15 cellular contexts compared by ENCODE assay signal in the genomic region with DNA sequence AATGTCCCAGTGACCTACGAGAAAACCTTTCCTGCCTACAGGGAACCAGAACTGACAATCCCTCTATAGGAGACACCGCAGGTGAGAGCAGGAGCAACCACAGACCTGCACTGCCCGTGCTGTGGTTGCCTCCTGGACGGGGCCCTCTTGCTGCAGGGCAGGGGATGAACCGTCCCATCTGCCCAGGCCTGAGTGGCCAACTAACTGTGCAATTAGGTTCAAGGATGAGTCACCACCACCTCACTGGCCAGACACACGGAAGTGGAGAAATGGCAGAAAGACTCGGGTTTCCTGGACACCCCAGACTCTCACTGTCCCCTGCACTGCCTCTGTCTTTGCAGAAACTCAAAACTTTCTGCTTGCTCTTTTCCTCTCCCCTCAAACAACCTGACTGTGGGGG. TPM values are rescaled to one million over a fixed set of nuclear protein-coding genes. Genes with fewer than 3 reads are reported as not detected.
DNase-seq lines count a peak whose midpoint lies in the region; ATAC-seq, FAIRE-seq and TF ChIP-seq lines count a peak whose summit lies in the region.
"Had no signal": no experiment of that assay in that cellular context is flagged by ENCODE, and none has a peak within 500 bp of the region (broad histone marks: within the 10 kb centered on the region; RNA-seq: fewer than 3 reads in every experiment).

No MANE protein-coding gene starts in this region.

- no peaks in the 10 kb centered on the region for H3K4me1 ChIP-seq in A549
- H3K4me1 ChIP-seq in HCT116 (ENCODE audit: control insufficient read depth in 1 of 2, insufficient read depth in 2 of 2, low read length in 2 of 2), result peaks cover 0 to 22% of the 10 kb centered on the region in 2 experiments; a peak in 3 of 4 replicates
- H3K4me1 ChIP-seq: parathyroid adenoma had no signal

- no peak for TF ChIP-seq POLR2A in A549 (IDR thresholded peaks at IDR 0.05; ENCODE audit: low read length)
- TF ChIP-seq POLR2A in HCT116 (IDR thresholded peaks at IDR 0.05; ENCODE audit: borderline replicate concordance, extremely low read depth, insufficient read depth, insufficient read length), result no peak

- no peaks in the 10 kb centered on the region for H3K4me1 Mint-ChIP-seq in activated naive CD4-positive, alpha-beta T cell treated with anti-CD3 and anti-CD28 coated beads for 36 hours (ENCODE audit: low read depth)

- no peaks in the 10 kb centered on the region for H3K36me3 ChIP-seq in HCT116 (ENCODE audit: control insufficient read depth in 1 of 2, insufficient read depth in 2 of 2, low read length in 2 of 2)

- TF ChIP-seq RAD21 in A549 (conservative IDR thresholded peaks at IDR 0.05 in 1 of 2, IDR thresholded peaks at IDR 0.05 in 1 of 2) (no peak), HCT116 (IDR thresholded peaks at IDR 0.05; ENCODE audit: low read depth) (no peak)

- ATAC-seq in A549 (peak; percentile 42 to 46; a peak in 3 of 6 replicates), HCT116 (peak; percentile 99), esophagus mucosa (peak; percentile 60), sciatic nerve (no peak)
- ATAC-seq: activated CD8-positive, alpha-beta T cell treated with anti-CD3 and anti-CD28 coated beads, Interleukin-2, amount 10 ng/mL, durations not matched to agents 7 days and 5 days had no signal

- DNase-seq in A549 (ENCODE audit: low read depth in 1 of 2, low spot score in 1 of 2) (peak in 1 of 2 experiments; percentile 20), HCT116 (ENCODE audit: low read depth, low spot score) (peak; percentile 71), RKO (ENCODE audit: low spot score) (peak; percentile 47), NCI-H2227 (lab: John Stamatoyannopoulos, UW; ENCODE audit: unreplicated experiment) (no peak), sciatic nerve (ENCODE audit: low spot score) (no peak)
- DNase-seq in activated CD4-positive, alpha-beta T cell treated with anti-CD3 and anti-CD28 coated beads, Interleukin-2, amount 50 U/mL, for 1 hour, result no peak
- DNase-seq in activated naive CD4-positive, alpha-beta T cell treated with anti-CD3 and anti-CD28 coated beads for 36 hours, result no peak
- DNase-seq: activated CD8-positive, alpha-beta T cell treated with anti-CD3 and anti-CD28 coated beads, Interleukin-2, amount 10 ng/mL, durations not matched to agents 7 days and 5 days; activated naive CD8-positive, alpha-beta T cell treated with anti-CD3 and anti-CD28 coated beads, Interleukin-2, amount 10 ng/mL, durations not matched to agents 7 days and 5 days; glutamatergic neuron; stimulated activated CD4-positive, alpha-beta T cell treated with anti-CD3 and anti-CD28 coated beads, Interleukin-4, amount 100 ng/mL, for 24 hours; SW 1271 had no signal

- RAD21 ChIA-PET in HCT116 (lab: Charles Lee; ENCODE audit: low non-redundant PET in 1 of 2, low total read pairs in 2 of 2, uncharacterized antibody in 2 of 2, unreplicated experiment in 2 of 2), result no interaction called here

- CTCF ChIA-PET in A549 (lab: Yijun Ruan, JAX), result interaction anchor here (1.0 kb wide), 1 partner anchor 35 kb away, joined by 3 read pairs; no protein-coding TSS in a partner anchor
- CTCF ChIA-PET in HCT116 (lab: Charles Lee), result interaction anchor here (1.2 kb wide), 1 partner anchor 75 kb away, joined by 3 read pairs; no protein-coding TSS in a partner anchor
- CTCF ChIA-PET in activated naive CD4-positive, alpha-beta T cell treated with anti-CD3 and anti-CD28 coated beads for 36 hours (lab: Charles Lee), result no interaction called here

- no peaks in the 10 kb centered on the region for H3K9me3 Mint-ChIP-seq in activated naive CD4-positive, alpha-beta T cell treated with anti-CD3 and anti-CD28 coated beads for 36 hours
- H3K9me3 Mint-ChIP-seq: activated naive CD8-positive, alpha-beta T cell treated with anti-CD3 and anti-CD28 coated beads, Interleukin-2, amount 10 ng/mL, durations not matched to agents 7 days and 5 days; dendritic cell treated with granulocyte-macrophage colony-stimulating factor and Interleukin-4, amounts not matched to agents 40 ng/mL and 50 ng/mL, for 4 days had no signal

- H3K9ac ChIP-seq in HCT116 (ENCODE audit: low read length), result peak overlapping the region; percentile 43
- H3K9ac ChIP-seq: parathyroid adenoma had no signal

- H3K79me2 ChIP-seq in HCT116 (ENCODE audit: insufficient read depth, low read length), result no peaks in the 10 kb centered on the region
- H3K79me2 ChIP-seq: parathyroid adenoma had no signal

- H3K27me3 ChIP-seq in HCT116 (ENCODE audit: insufficient read depth, low read length), result no peaks in the 10 kb centered on the region

- H3K27ac Mint-ChIP-seq in activated naive CD4-positive, alpha-beta T cell treated with anti-CD3 and anti-CD28 coated beads for 36 hours, result no peak overlapping the region
- H3K27ac Mint-ChIP-seq: activated CD8-positive, alpha-beta T cell treated with anti-CD3 and anti-CD28 coated beads, Interleukin-2, amount 10 ng/mL, durations not matched to agents 7 days and 5 days; activated naive CD8-positive, alpha-beta T cell treated with anti-CD3 and anti-CD28 coated beads, Interleukin-2, amount 10 ng/mL, durations not matched to agents 7 days and 5 days; dendritic cell treated with granulocyte-macrophage colony-stimulating factor and Interleukin-4, amounts not matched to agents 40 ng/mL and 50 ng/mL, for 4 days had no signal

- no peak overlapping the region for H3K4me2 ChIP-seq in A549
- peak overlapping the region; percentile 65 for H3K4me2 ChIP-seq in HCT116 (ENCODE audit: low read length)

- H3K4me3 ChIP-seq in A549, result no peak overlapping the region
- H3K4me3 ChIP-seq in HCT116 (replicated peaks in 1 of 2; ENCODE audit: low read depth in 1 of 2, low read length in 2 of 2), result 0 out of 4 replicates have a peak overlapping the region, but pooled peaks of 1 of the 2 experiments have one; percentile 21

- no peak overlapping the region for H3K4me3 Mint-ChIP-seq in activated naive CD4-positive, alpha-beta T cell treated with anti-CD3 and anti-CD28 coated beads for 36 hours
- H3K4me3 Mint-ChIP-seq: activated CD8-positive, alpha-beta T cell treated with anti-CD3 and anti-CD28 coated beads, Interleukin-2, amount 10 ng/mL, durations not matched to agents 7 days and 5 days; activated naive CD8-positive, alpha-beta T cell treated with anti-CD3 and anti-CD28 coated beads, Interleukin-2, amount 10 ng/mL, durations not matched to agents 7 days and 5 days; dendritic cell treated with granulocyte-macrophage colony-stimulating factor and Interleukin-4, amounts not matched to agents 40 ng/mL and 50 ng/mL, for 4 days had no signal

- H3K36me3 Mint-ChIP-seq in activated naive CD4-positive, alpha-beta T cell treated with anti-CD3 and anti-CD28 coated beads for 36 hours (ENCODE audit: low read depth), result no peaks in the 10 kb centered on the region
- H3K36me3 Mint-ChIP-seq: activated naive CD8-positive, alpha-beta T cell treated with anti-CD3 and anti-CD28 coated beads, Interleukin-2, amount 10 ng/mL, durations not matched to agents 7 days and 5 days had no signal

- 53% methylated on average over 7 of the region's 7 CpGs for WGBS in A549 (ENCODE audit: missing lambda C conversion rate)

- POLR2A ChIA-PET in A549 (lab: Yijun Ruan, JAX), result no interaction called here
- POLR2A ChIA-PET in HCT116 (lab: Charles Lee), result no interaction called here

- H3K27ac ChIP-seq in A549 (no peak overlapping the region), HCT116 (ENCODE audit: low read depth, low read length) (peak overlapping the region; percentile 20; the same call in 1 of the 2 replicates)
- H3K27ac ChIP-seq: parathyroid adenoma had no signal

- H4K20me1 ChIP-seq in HCT116 (ENCODE audit: insufficient read depth), result no peaks in the 10 kb centered on the region

- no peak for FAIRE-seq in A549 (lab: Jason Lieb, UNC)

- intact Hi-C loops in HCT116 (cut with micrococcal nuclease) (no loop called here), sciatic nerve (cut with DNase I) (no loop called here)
- intact Hi-C loops in activated naive CD4-positive, alpha-beta T cell treated with anti-CD3 and anti-CD28 coated beads for 36 hours (cut with micrococcal nuclease), result no loop called here

- no peak for TF ChIP-seq EP300 in A549 (IDR thresholded peaks at IDR 0.05)

- peaks cover 2% of the 10 kb centered on the region for H3K27me3 Mint-ChIP-seq in activated naive CD4-positive, alpha-beta T cell treated with anti-CD3 and anti-CD28 coated beads for 36 hours (ENCODE audit: low read depth)

- no peaks in the 10 kb centered on the region for H3K9me2 ChIP-seq in HCT116 (ENCODE audit: insufficient read depth)

- no peaks in the 10 kb centered on the region for H3K9me3 ChIP-seq in A549
- H3K9me3 ChIP-seq in HCT116 (ENCODE audit: control insufficient read depth in 1 of 2, insufficient read depth in 1 of 2, low read depth in 1 of 2, low read length in 2 of 2), result no peaks in the 10 kb centered on the region

- BruUV-seq in HCT116 (replicated peaks; lab: Mats Ljungman, UMichigan), result no TSS peak

- no peak for TF ChIP-seq CTCF in A549 (IDR thresholded peaks at IDR 0.05)
- TF ChIP-seq CTCF in HCT116 (IDR thresholded peaks at IDR 0.05 in 2 of 3, conservative IDR thresholded peaks at IDR 0.05 in 1 of 3; ENCODE audit: borderline replicate concordance in 1 of 3, insufficient read depth in 1 of 3, low read depth in 2 of 3, low read length in 2 of 3), result peak in 1 of 3 experiments; percentile 44; a peak in 2 of 6 replicates

- peak overlapping the region; percentile 7 for H2AFZ ChIP-seq in HCT116 (ENCODE audit: low read depth, low read length, poor library complexity, severe bottlenecking)
- H2AFZ ChIP-seq: parathyroid adenoma had no signal

TF ChIP-seq in A549, 52 proteins besides CTCF, POLR2A, EP300 and RAD21 (continues in another document):
- TF ChIP-seq, protein P1, sequence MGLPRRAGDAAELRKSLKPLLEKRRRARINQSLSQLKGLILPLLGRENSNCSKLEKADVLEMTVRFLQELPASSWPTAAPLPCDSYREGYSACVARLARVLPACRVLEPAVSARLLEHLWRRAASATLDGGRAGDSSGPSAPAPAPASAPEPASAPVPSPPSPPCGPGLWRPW (IDR thresholded peaks at IDR 0.05), result no peak
- TF ChIP-seq ZC3H11A (IDR thresholded peaks at IDR 0.05), result no peak

TF ChIP-seq in HCT116, 20 proteins besides CTCF, POLR2A, EP300 and RAD21 (continues in another document):
- TF ChIP-seq YY1 (IDR thresholded peaks at IDR 0.05; ENCODE audit: extremely low read depth, insufficient replicate concordance, low read depth, low read length), result peak; percentile 49
- TF ChIP-seq ZNF274 (IDR thresholded peaks at IDR 0.05; ENCODE audit: low read depth, low read length), result no peak
- TF ChIP-seq EGR1 (IDR thresholded peaks at IDR 0.05; ENCODE audit: low read depth), result no peak
- peak; percentile 60 for TF ChIP-seq SP1 (IDR thresholded peaks at IDR 0.05; ENCODE audit: low read depth)
- TF ChIP-seq ZFX (IDR thresholded peaks at IDR 0.05), result no peak

RNA-seq across cellular contexts. Expression of a gene that starts 13.8 kb away (rescaled TPM):
- polyA plus RNA-seq in A549 (2011; rRNA removed) (not detected in 2 replicates), A549 (2017; fragmentation: RNase III; extraction: RNeasy Plus Mini Kit Qiagen cat#74134 plus additional on column Dnase treatment) (0.06 TPM in 1 of 3 replicates, not detected in the others)
- polyA plus RNA-seq in A549 (2012; cell fraction: cytosol; rRNA removed), result not detected in 2 replicates
- polyA plus RNA-seq in A549 (2012; cell fraction: nucleus; rRNA removed), result not detected in 2 replicates
- polyA minus RNA-seq in A549 (2011; rRNA and poly(A)+ RNA removed), result not detected in 2 replicates
- total RNA-seq in HCT116 (2021; ENCODE audit: unreplicated experiment) (not detected), esophagus mucosa (0.16 TPM), sciatic nerve (1.2 TPM)
- polyA plus RNA-seq in HCT116 (2012), result 0.11 TPM in 1 of 2 replicates, not detected in the other
- total RNA-seq in activated naive CD4-positive, alpha-beta T cell treated with anti-CD3 and anti-CD28 coated beads for 36 hours, result under 1 TPM in 1 of 2 experiments, not detected in 1; 0.22 TPM

Comparison
In these comparisons a context has a peak if more than half of its experiments do, and no peak if none do; other contexts are left out.
1. DNase-seq: peak in HCT116 (single experiment) and RKO (single experiment); none in activated CD4-positive, alpha-beta T cell treated with anti-CD3 and anti-CD28 coated beads, Interleukin-2, amount 50 U/mL, for 1 hour (single experiment), NCI-H2227 (single experiment), sciatic nerve (single experiment) and activated naive CD4-positive, alpha-beta T cell treated with anti-CD3 and anti-CD28 coated beads for 36 hours (single experiment).